ENCODE assay signal across 14 cellular contexts in genomic region chrX:119501511-119502148, GRCh38. TPM values are rescaled to one million over a fixed set of nuclear protein-coding genes. Genes with fewer than 3 reads are reported as not detected.
DNase-seq lines count a peak whose midpoint lies in the region; ATAC-seq and TF ChIP-seq lines count a peak whose summit lies in the region.
"Had no signal": no experiment of that assay in that cellular context is flagged by ENCODE, and none has a peak within 500 bp of the region (broad histone marks: within the 10 kb centered on the region; RNA-seq: fewer than 3 reads in every experiment).

No MANE protein-coding gene starts in this region.

- peak; percentile 18 for DNase-seq in ELF-1 (ENCODE audit: low read depth, low spot score)
- no peak for DNase-seq in MCF 10A (ENCODE audit: unreplicated experiment)
- no peak for DNase-seq in mesenchymal stem cell
- DNase-seq in transverse colon = no peak
- DNase-seq: activated naive CD8-positive, alpha-beta T cell treated with anti-CD3 and anti-CD28 coated beads for 36 hours; activated T-cell treated with anti-CD3 and anti-CD28 coated beads, Interleukin-2, amount 50 U/mL, for 4 hours; AML-193; brain microvascular endothelial cell; NCI-H1048; stimulated activated CD4-positive, alpha-beta T cell treated with anti-CD3 and anti-CD28 coated beads, Interleukin-12 subunit alpha, Interleukin-12 subunit beta, amount 100 ng/mL, for 4 hours; stimulated activated naive CD8-positive, alpha-beta T cell treated with anti-CD3 and anti-CD28 coated beads, Interleukin-15, Interleukin-2, amounts not matched to agents 100 U/mL and 50 U/mL, for 24 hours had no signal

- H3K4ac ChIP-seq in mesenchymal stem cell (ENCODE audit: low read depth in 1 of 2, low read length in 2 of 2) = no peak overlapping the region

- H3K27me3 ChIP-seq in mesenchymal stem cell (ENCODE audit: control insufficient read depth in 1 of 2, insufficient read depth in 1 of 2, low read length in 2 of 2) = no peaks in the 10 kb centered on the region
- H3K27me3 ChIP-seq in transverse colon = no peaks in the 10 kb centered on the region
- H3K27me3 ChIP-seq: brain microvascular endothelial cell had no signal

- H3K9me3 ChIP-seq in mesenchymal stem cell (ENCODE audit: control insufficient read depth, low read length) (no peaks in the 10 kb centered on the region), transverse colon (no peaks in the 10 kb centered on the region)

- no peak overlapping the region for H3K14ac ChIP-seq in mesenchymal stem cell (ENCODE audit: low read length in 2 of 2)

- no peak overlapping the region for H4K8ac ChIP-seq in mesenchymal stem cell (ENCODE audit: low read length)

- H2BK15ac ChIP-seq in mesenchymal stem cell (ENCODE audit: low read depth, poor library complexity, severe bottlenecking) = peak overlapping the region; percentile 7

- H3K36me3 ChIP-seq in mesenchymal stem cell (ENCODE audit: control insufficient read depth in 1 of 2, insufficient read depth in 2 of 2, low read depth in 1 of 2, low read length in 2 of 2) = no peaks in the 10 kb centered on the region
- H3K36me3 ChIP-seq in transverse colon = no peaks in the 10 kb centered on the region
- H3K36me3 ChIP-seq: brain microvascular endothelial cell had no signal

- H2BK120ac ChIP-seq in mesenchymal stem cell (ENCODE audit: low read depth, low read length) = no peak overlapping the region

- peaks cover 22% of the 10 kb centered on the region for H3K4me1 Mint-ChIP-seq in MCF 10A (ENCODE audit: insufficient read depth, unreplicated experiment)

- H3K4me3 Mint-ChIP-seq in MCF 10A (ENCODE audit: unreplicated experiment) = no peak overlapping the region
- H3K4me3 Mint-ChIP-seq: activated naive CD8-positive, alpha-beta T cell treated with anti-CD3 and anti-CD28 coated beads for 36 hours; activated T-cell treated with anti-CD3 and anti-CD28 coated beads, Interleukin-2, amount 50 U/mL, for 4 hours had no signal

- intact Hi-C loops in MCF 10A (cut with micrococcal nuclease) (no loop called here), transverse colon (cut with DNase I; ENCODE audit: low total_unique reads) (no loop called here)

- CTCF ChIA-PET in MCF 10A (lab: Yijun Ruan, JAX) = interaction anchor here (0.5 to 19.7 kb wide), 4 partner anchors 6 to 1125 kb away, joined by 3 to 485 read pairs (median 244); no protein-coding TSS in a partner anchor

- POLR2A ChIA-PET in MCF 10A (lab: Yijun Ruan, JAX) = no interaction called here

- in situ Hi-C loops in transverse colon (cut with MboI; ENCODE audit: low pct_ligation_motif_present in 1 of 4, low pct_unique_long_range_greater_than_20kb in 1 of 4, low sequenced_read_pairs in 3 of 4) = loop anchor here in 1 of 4 donors (25.0 kb wide), 1 partner anchor 236 kb away; no protein-coding TSS in a partner anchor

- WGBS in mesenchymal stem cell = 89% methylated on average over 5 of the region's 7 CpGs
- 84% methylated on average over 7 of the region's 7 CpGs; no CpG with 5 or more reads in 1 of the 2 donors for WGBS in transverse colon (ENCODE audit: low coverage in 1 of 2), 2 donors

- H3K79me1 ChIP-seq in mesenchymal stem cell (replicated peaks; ENCODE audit: low read length, poor library complexity, severe bottlenecking) = no peaks in the 10 kb centered on the region

- TF ChIP-seq CTCF in MCF 10A (IDR thresholded peaks at IDR 0.05; ENCODE audit: unreplicated experiment) = no peak
- no peak for TF ChIP-seq CTCF in transverse colon (IDR thresholded peaks at IDR 0.05)

- H3K36me3 Mint-ChIP-seq in MCF 10A (ENCODE audit: insufficient read depth, unreplicated experiment) = no peaks in the 10 kb centered on the region
- H3K36me3 Mint-ChIP-seq: activated naive CD8-positive, alpha-beta T cell treated with anti-CD3 and anti-CD28 coated beads for 36 hours had no signal

- ATAC-seq in GM21515 (IDR thresholded peaks at IDR 0.05; ENCODE audit: unreplicated experiment) (no peak), GM18870 (IDR thresholded peaks at IDR 0.05; ENCODE audit: unreplicated experiment) (no peak), GM21723 (IDR thresholded peaks at IDR 0.05; ENCODE audit: unreplicated experiment) (no peak)
- ATAC-seq: stimulated activated naive CD8-positive, alpha-beta T cell treated with anti-CD3 and anti-CD28 coated beads, Interleukin-15, Interleukin-2, amounts not matched to agents 100 U/mL and 50 U/mL, for 24 hours had no signal

- no peaks in the 10 kb centered on the region for H3K27me3 Mint-ChIP-seq in MCF 10A (ENCODE audit: insufficient read depth, unreplicated experiment)
- H3K27me3 Mint-ChIP-seq: activated naive CD8-positive, alpha-beta T cell treated with anti-CD3 and anti-CD28 coated beads for 36 hours had no signal

- no peak overlapping the region for H2AFZ ChIP-seq in mesenchymal stem cell (ENCODE audit: low read depth, low read length)

- H3K27ac ChIP-seq in mesenchymal stem cell (ENCODE audit: low read length, poor library complexity, severe bottlenecking) = no peak overlapping the region
- H3K27ac ChIP-seq in transverse colon = peak overlapping the region; percentile 73 to 85 (median 83)
- H3K27ac ChIP-seq: brain microvascular endothelial cell had no signal

- no peak for TF ChIP-seq POLR2A in transverse colon (IDR thresholded peaks at IDR 0.05)

- H3K9ac ChIP-seq in mesenchymal stem cell (ENCODE audit: low read length) = no peak overlapping the region

- H3K23ac ChIP-seq in mesenchymal stem cell (ENCODE audit: low read length in 2 of 2) = no peak overlapping the region

- H3K18ac ChIP-seq in mesenchymal stem cell (ENCODE audit: low read depth in 1 of 2, low read length in 2 of 2) = peak overlapping the region in 1 of 2 experiments; percentile 24

- no peak overlapping the region for H2AK5ac ChIP-seq in mesenchymal stem cell (ENCODE audit: low read length, severe bottlenecking)

- peak overlapping the region; percentile 80 for H4K91ac ChIP-seq in mesenchymal stem cell (ENCODE audit: low read length)

- no peak overlapping the region for H3K4me2 ChIP-seq in mesenchymal stem cell (ENCODE audit: low read length, poor library complexity, severe bottlenecking)

- no peak overlapping the region for H2BK12ac ChIP-seq in mesenchymal stem cell (ENCODE audit: low read length in 2 of 2)

- no peaks in the 10 kb centered on the region for H3K9me3 Mint-ChIP-seq in MCF 10A (ENCODE audit: unreplicated experiment)
- H3K9me3 Mint-ChIP-seq: activated naive CD8-positive, alpha-beta T cell treated with anti-CD3 and anti-CD28 coated beads for 36 hours; activated T-cell treated with anti-CD3 and anti-CD28 coated beads, Interleukin-2, amount 50 U/mL, for 4 hours had no signal

- H2BK5ac ChIP-seq in mesenchymal stem cell (ENCODE audit: low read depth, low read length, poor library complexity, severe bottlenecking) = no peak overlapping the region

- H3K4me3 ChIP-seq in mesenchymal stem cell (ENCODE audit: insufficient read depth in 1 of 2, low read depth in 1 of 2, low read length in 2 of 2) (no peak overlapping the region), transverse colon (no peak overlapping the region)

- BruUV-seq in MCF 10A (replicated peaks; lab: Mats Ljungman, UMichigan) = no TSS peak

- H3K27ac Mint-ChIP-seq in MCF 10A (ENCODE audit: low read depth, unreplicated experiment) = peak overlapping the region; percentile 3

- peaks cover 8% of the 10 kb centered on the region for H3K4me1 ChIP-seq in mesenchymal stem cell (ENCODE audit: control insufficient read depth, insufficient read depth, low read depth, low read length)
- peaks cover 0 to 34% (median 7%) of the 10 kb centered on the region in 4 donors for H3K4me1 ChIP-seq in transverse colon

- TF ChIP-seq EP300 in transverse colon (IDR thresholded peaks at IDR 0.05; ENCODE audit: low read depth) = no peak

RNA-seq across cellular contexts. Expression of gene SLC25A5, which starts 33.4 kb away (rescaled TPM):
- total RNA-seq in MCF 10A (2022) = 245 and 405 TPM in 2 replicates
- polyA plus RNA-seq in mesenchymal stem cell (2013, experiment 1 of 2) = 226 TPM
- 223 TPM for polyA plus RNA-seq in mesenchymal stem cell (2013, experiment 2 of 2)
- 1,000 to 10,000 TPM in 1 of 4 donors, 100 to 1,000 TPM in 3; 319 to 1,302 (median 724) TPM for total RNA-seq in transverse colon
